In genomic region chr7:17242504-17242903, GRCh38 we compare ENCODE assay signal across 1 cellular context.
TF ChIP-seq lines count a peak whose summit lies in the region.

No MANE protein-coding gene starts in this region.

TF ChIP-seq in IMR-90, 13 proteins besides CTCF, POLR2A, EP300 and RAD21 (continued from another document):
- TF ChIP-seq CEBPB (IDR thresholded peaks at IDR 0.05; ENCODE audit: low read depth, low read length) (peak; percentile 25; the same call in 1 of the 2 replicates), RFX5 (IDR thresholded peaks at IDR 0.05; ENCODE audit: low read depth, low read length) (no peak)
